Comparison of ENCODE assay signal across 18 cellular contexts in genomic region chr1:53605181-53605580, GRCh38.
DNase-seq lines count a peak whose midpoint lies in the region; TF ChIP-seq lines count a peak whose summit lies in the region.
"Had no signal": no experiment of that assay in that cellular context is flagged by ENCODE, and none has a peak within 500 bp of the region (broad histone marks: within the 10 kb centered on the region; RNA-seq: fewer than 3 reads in every experiment).

No MANE protein-coding gene starts in this region.

- DNase-seq in activated naive CD4-positive, alpha-beta T cell treated with anti-CD3 and anti-CD28 coated beads for 36 hours: peak; percentile 0
- DNase-seq in activated naive CD4-positive, alpha-beta T cell treated with anti-CD3 and anti-CD28 coated beads, Interleukin-2, amount 50 U/mL, for 16 hours: no peak
- DNase-seq in chondrocyte (ENCODE audit: low spot score) (peak; percentile 49), osteocyte (ENCODE audit: extremely low spot score, unreplicated experiment) (no peak), glomerular visceral epithelial cell (ENCODE audit: extremely low spot score) (no peak), C1 segment of cervical spinal cord (lab: John Stamatoyannopoulos, UW) (no peak), NCI-H1048 (lab: John Stamatoyannopoulos, UW) (no peak)
- DNase-seq: 8988T; AML-193; IMR-90; NCI-H1105 treated with DMSO at 0.1 percent for 48 hours; NCI-H1694; NCI-H2081; NCI-H2171; NCI-H345; NCI-H774; NK-92 treated with Interleukin-12 subunit alpha and Interleukin-12 subunit beta, amount 100 ng/mL, for 24 hours; SJCRH30 had no signal

- no peaks in the 10 kb centered on the region for H3K4me1 Mint-ChIP-seq in activated naive CD4-positive, alpha-beta T cell treated with anti-CD3 and anti-CD28 coated beads for 36 hours (ENCODE audit: low read depth)
- H3K4me1 Mint-ChIP-seq in chondrocyte (ENCODE audit: low read depth) (no peaks in the 10 kb centered on the region), osteocyte (ENCODE audit: unreplicated experiment) (peaks cover 9% of the 10 kb centered on the region)

- no peaks in the 10 kb centered on the region for H3K36me3 Mint-ChIP-seq in activated naive CD4-positive, alpha-beta T cell treated with anti-CD3 and anti-CD28 coated beads for 36 hours (ENCODE audit: low read depth)
- H3K36me3 Mint-ChIP-seq in chondrocyte (ENCODE audit: low read depth) (peaks cover 1% of the 10 kb centered on the region), osteocyte (ENCODE audit: unreplicated experiment) (peaks cover 2% of the 10 kb centered on the region)

- H3K9me3 Mint-ChIP-seq in activated naive CD4-positive, alpha-beta T cell treated with anti-CD3 and anti-CD28 coated beads for 36 hours: peaks cover under 1% of the 10 kb centered on the region
- H3K9me3 Mint-ChIP-seq in chondrocyte (ENCODE audit: low read depth) (peaks cover 3% of the 10 kb centered on the region), osteocyte (ENCODE audit: unreplicated experiment) (peaks cover 5% of the 10 kb centered on the region)

- CTCF ChIA-PET in activated naive CD4-positive, alpha-beta T cell treated with anti-CD3 and anti-CD28 coated beads for 36 hours (lab: Charles Lee): interaction anchor here (0.6 to 0.9 kb wide), 2 partner anchors 19 to 149 kb away, joined by 3 to 5 read pairs; no protein-coding TSS in a partner anchor

- no peak overlapping the region for H3K4me3 Mint-ChIP-seq in activated naive CD4-positive, alpha-beta T cell treated with anti-CD3 and anti-CD28 coated beads for 36 hours
- H3K4me3 Mint-ChIP-seq in chondrocyte (ENCODE audit: unreplicated experiment) (no peak overlapping the region), osteocyte (ENCODE audit: unreplicated experiment) (no peak overlapping the region)

- no peak for TF ChIP-seq CTCF in chondrocyte (IDR thresholded peaks at IDR 0.05)
- no peak for TF ChIP-seq CTCF in osteocyte (IDR thresholded peaks at IDR 0.05)

- H3K27me3 Mint-ChIP-seq in activated naive CD4-positive, alpha-beta T cell treated with anti-CD3 and anti-CD28 coated beads for 36 hours (ENCODE audit: low read depth): no peaks in the 10 kb centered on the region
- H3K27me3 Mint-ChIP-seq in chondrocyte (ENCODE audit: low read depth) (no peaks in the 10 kb centered on the region), osteocyte (ENCODE audit: unreplicated experiment) (no peaks in the 10 kb centered on the region)

- H3K27ac Mint-ChIP-seq in activated naive CD4-positive, alpha-beta T cell treated with anti-CD3 and anti-CD28 coated beads for 36 hours: no peak overlapping the region
- H3K27ac Mint-ChIP-seq in chondrocyte (ENCODE audit: unreplicated experiment) (no peak overlapping the region), osteocyte (ENCODE audit: unreplicated experiment) (peak overlapping the region; percentile 39)

- intact Hi-C loops in activated naive CD4-positive, alpha-beta T cell treated with anti-CD3 and anti-CD28 coated beads for 36 hours (cut with micrococcal nuclease): no loop called here

Comparison
In these comparisons a context has a peak if more than half of its experiments do, and no peak if none do; other contexts are left out.
1. DNase-seq: peak in activated naive CD4-positive, alpha-beta T cell treated with anti-CD3 and anti-CD28 coated beads for 36 hours (single experiment) and chondrocyte (single experiment); none in activated naive CD4-positive, alpha-beta T cell treated with anti-CD3 and anti-CD28 coated beads, Interleukin-2, amount 50 U/mL, for 16 hours (single experiment), osteocyte (single experiment), glomerular visceral epithelial cell (single experiment), C1 segment of cervical spinal cord (0 of 14) and NCI-H1048 (single experiment).